In the genomic region with DNA sequence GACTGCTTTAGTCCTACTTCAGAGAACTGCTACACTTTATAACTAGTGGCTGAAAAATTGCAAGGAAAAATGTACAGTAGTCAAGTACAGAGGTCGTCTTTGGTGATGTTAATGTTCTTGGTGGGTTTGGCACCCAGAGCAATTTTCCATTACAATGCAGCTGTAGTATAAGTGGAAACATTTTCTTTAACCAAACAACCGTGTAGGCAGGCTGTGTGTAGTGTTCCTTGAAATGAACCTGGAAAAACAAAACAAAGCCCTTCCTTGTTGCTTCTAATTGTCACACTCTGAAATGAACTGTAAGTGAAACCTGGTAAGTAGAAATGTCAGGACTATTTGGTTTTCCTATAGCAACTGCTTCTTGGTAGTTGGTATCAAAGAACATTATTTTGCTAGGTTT, we compare ENCODE assay signal across 22 cellular contexts.
DNase-seq lines count a peak whose midpoint lies in the region; ATAC-seq, FAIRE-seq and TF ChIP-seq lines count a peak whose summit lies in the region.
"Had no signal": no experiment of that assay in that cellular context is flagged by ENCODE, and none has a peak within 500 bp of the region (broad histone marks: within the 10 kb centered on the region; RNA-seq: fewer than 3 reads in every experiment).

No MANE protein-coding gene starts in this region.

- in situ Hi-C loops in IMR-90 (cut with MboI; ENCODE audit: low sequenced_read_pairs): no loop called here

- H3K18ac ChIP-seq in IMR-90 (ENCODE audit: low read depth, low read length): no peak overlapping the region; the same call in 1 of the 2 replicates

- TF ChIP-seq POLR2A in IMR-90 (IDR thresholded peaks at IDR 0.05; ENCODE audit: low read depth, low read length) (no peak), endothelial cell of umbilical vein (IDR thresholded peaks at IDR 0.05; ENCODE audit: low read depth, low read length) (no peak), suprapubic skin (IDR thresholded peaks at IDR 0.05) (no peak)

- no peak for TF ChIP-seq EP300 in suprapubic skin (IDR thresholded peaks at IDR 0.05)

- H2BK20ac ChIP-seq in IMR-90 (ENCODE audit: low read depth, low read length): no peak overlapping the region

- TF ChIP-seq CTCF in IMR-90 (conservative IDR thresholded peaks at IDR 0.05; ENCODE audit: low read depth, low read length): no peak
- TF ChIP-seq CTCF in endothelial cell of umbilical vein (IDR thresholded peaks at IDR 0.05; ENCODE audit: extremely low read depth in 1 of 2, insufficient read depth in 1 of 2, low read depth in 1 of 2, low read length in 2 of 2): no peak
- no peak for TF ChIP-seq CTCF in suprapubic skin (IDR thresholded peaks at IDR 0.05)
- TF ChIP-seq CTCF in WERI-Rb-1 (IDR thresholded peaks at IDR 0.05; ENCODE audit: low read depth, low read length): no peak

- H3K23ac ChIP-seq in IMR-90 (ENCODE audit: low read depth, low read length): no peak overlapping the region

- no peak overlapping the region for H2AK9ac ChIP-seq in IMR-90 (replicated peaks; ENCODE audit: low read depth, low read length, poor library complexity)

- no peak overlapping the region for H4K91ac ChIP-seq in IMR-90 (ENCODE audit: insufficient read depth, low read depth, low read length)

- H3K56ac ChIP-seq in IMR-90 (ENCODE audit: extremely low read depth, insufficient read depth, low read length): no peak overlapping the region

- no peak overlapping the region for H2BK15ac ChIP-seq in IMR-90 (ENCODE audit: low read depth, low read length)

- DNase-seq in IMR-90 (peak; percentile 13), endothelial cell of umbilical vein (ENCODE audit: low read depth, low spot score) (peak; percentile 32), left kidney (ENCODE audit: low read depth, low spot score) (peak; percentile 59), suprapubic skin (ENCODE audit: low spot score in 2 of 2) (no peak), WERI-Rb-1 (no peak), RCC 7860 (ENCODE audit: low spot score) (no peak), Kasumi-1 (lab: John Stamatoyannopoulos, UW) (no peak)
- DNase-seq: activated T-cell treated with anti-CD3 and anti-CD28 coated beads, Interleukin-2, amount 50 U/mL, for 1 hour; amygdala; caudate nucleus; DMS 273 treated with DMSO at 0.1 percent for 48 hours; GF-D8; H9; left ventricle myocardium inferior; NCI-H69; nephron progenitor cell; OCI-M1; Right ventricle myocardium superior; testis had no signal

- H3K79me2 ChIP-seq in endothelial cell of umbilical vein (ENCODE audit: control insufficient read depth, insufficient read depth, low read length): no peaks in the 10 kb centered on the region

- H2AFZ ChIP-seq in IMR-90 (replicated peaks; ENCODE audit: low read length, poor library complexity): no peak overlapping the region
- no peak overlapping the region for H2AFZ ChIP-seq in endothelial cell of umbilical vein (ENCODE audit: low read depth, low read length)

- H3K9ac ChIP-seq in BLaER1 treated with 17β-estradiol and CSF1 and Interleukin-3, amounts not matched to agents 10 nM and 100 nM: no peak overlapping the region
- H3K9ac ChIP-seq in IMR-90 (ENCODE audit: low read depth, low read length) (no peak overlapping the region), endothelial cell of umbilical vein (replicated peaks; ENCODE audit: extremely low read depth, insufficient read depth, low read length) (no peak overlapping the region)

- no peak overlapping the region for H3K4me3 ChIP-seq in BLaER1 treated with 17β-estradiol and CSF1 and Interleukin-3, amounts not matched to agents 10 nM and 100 nM
- no peak overlapping the region for H3K4me3 ChIP-seq in IMR-90 (ENCODE audit: insufficient read depth, low read depth, low read length)
- H3K4me3 ChIP-seq in endothelial cell of umbilical vein (replicated peaks in 1 of 3; ENCODE audit: insufficient read depth in 1 of 3, low read depth in 1 of 3, low read length in 3 of 3): no peak overlapping the region
- H3K4me3 ChIP-seq in suprapubic skin: no peak overlapping the region
- no peak overlapping the region for H3K4me3 ChIP-seq in WERI-Rb-1 (ENCODE audit: low read depth, low read length)
- H3K4me3 ChIP-seq: left ventricle myocardium inferior, prostate gland, testis had no signal

- no peak overlapping the region for H3K4ac ChIP-seq in IMR-90 (ENCODE audit: low read depth, low read length)

- H3K27ac ChIP-seq in BLaER1 treated with 17β-estradiol and CSF1 and Interleukin-3, amounts not matched to agents 10 nM and 100 nM: no peak overlapping the region
- no peak overlapping the region for H3K27ac ChIP-seq in IMR-90 (ENCODE audit: insufficient read depth, low read length)
- no peak overlapping the region for H3K27ac ChIP-seq in endothelial cell of umbilical vein (ENCODE audit: insufficient read depth, low read depth, low read length)
- no peak overlapping the region for H3K27ac ChIP-seq in suprapubic skin
- no peak overlapping the region for H3K27ac ChIP-seq in WERI-Rb-1
- H3K27ac ChIP-seq: left ventricle myocardium inferior, prostate gland, testis had no signal

- no peak overlapping the region for H3K14ac ChIP-seq in IMR-90 (replicated peaks; ENCODE audit: low read depth, low read length)

- no peak overlapping the region for H4K5ac ChIP-seq in IMR-90 (ENCODE audit: low read depth, low read length)

- no peak overlapping the region for H4K8ac ChIP-seq in IMR-90 (ENCODE audit: low read depth in 2 of 2, low read length in 2 of 2)

- dilution Hi-C loops in IMR-90 (cut with HindIII; ENCODE audit: low sequenced_read_pairs, unreplicated experiment) (no loop called here), endothelial cell of umbilical vein (cut with MboI; ENCODE audit: extremely low pct_ligation_motif_present, low sequenced_read_pairs) (no loop called here)

- CTCF ChIA-PET in IMR-90 (lab: Yijun Ruan, JAX): no interaction called here
- CTCF ChIA-PET in endothelial cell of umbilical vein (lab: Charles Lee): no interaction called here

- H4K20me1 ChIP-seq in BLaER1 treated with 17β-estradiol and CSF1 and Interleukin-3, amounts not matched to agents 10 nM and 100 nM: no peaks in the 10 kb centered on the region
- no peaks in the 10 kb centered on the region for H4K20me1 ChIP-seq in IMR-90 (ENCODE audit: insufficient read depth, low read length)
- H4K20me1 ChIP-seq in endothelial cell of umbilical vein (replicated peaks; ENCODE audit: control insufficient read depth, extremely low read depth, insufficient read depth, low read length): no peaks in the 10 kb centered on the region

- H3K36me3 ChIP-seq in BLaER1 treated with 17β-estradiol and CSF1 and Interleukin-3, amounts not matched to agents 10 nM and 100 nM: no peaks in the 10 kb centered on the region
- H3K36me3 ChIP-seq in IMR-90 (ENCODE audit: control insufficient read depth, insufficient read depth, low read length) (no peaks in the 10 kb centered on the region), endothelial cell of umbilical vein (ENCODE audit: control insufficient read depth in 2 of 2, extremely low read depth in 1 of 2, insufficient read depth in 2 of 2, low read length in 2 of 2) (no peaks in the 10 kb centered on the region), suprapubic skin (no peaks in the 10 kb centered on the region), WERI-Rb-1 (no peaks in the 10 kb centered on the region)
- H3K36me3 ChIP-seq: left ventricle myocardium inferior, prostate gland had no signal

- peak overlapping the region in 8 of 11 experiments; percentile 21 to 81 (median 65); a peak in 15 of 22 replicates for H3K4me2 ChIP-seq in BLaER1 treated with 17β-estradiol and CSF1 and Interleukin-3, amounts not matched to agents 10 nM and 100 nM
- no peak overlapping the region for H3K4me2 ChIP-seq in IMR-90 (ENCODE audit: low read depth, low read length)
- H3K4me2 ChIP-seq in endothelial cell of umbilical vein (ENCODE audit: insufficient read depth, low read length): no peak overlapping the region

- no CpG with 5 or more reads among the region's 2 CpGs for WGBS in IMR-90 (ENCODE audit: extremely low coverage in 2 of 2, insufficient read length in 1 of 2), 2 experiments
- 26% methylated on average over 2 of the region's 2 CpGs for WGBS in suprapubic skin

- no peak for TF ChIP-seq RAD21 in IMR-90 (IDR thresholded peaks at IDR 0.05; ENCODE audit: low read length)

- H3K79me1 ChIP-seq in IMR-90 (ENCODE audit: low read depth in 1 of 2, low read length in 2 of 2): no peaks in the 10 kb centered on the region

- no TSS peak for BruUV-seq in IMR-90 (replicated peaks; lab: Mats Ljungman, UMichigan)
- no TSS peak for BruUV-seq in endothelial cell of umbilical vein (replicated peaks; lab: Mats Ljungman, UMichigan)

- H3K27me3 ChIP-seq in BLaER1 treated with 17β-estradiol and CSF1 and Interleukin-3, amounts not matched to agents 10 nM and 100 nM: no peaks in the 10 kb centered on the region
- no peaks in the 10 kb centered on the region for H3K27me3 ChIP-seq in IMR-90 (ENCODE audit: control insufficient read depth, insufficient read depth, low read length)
- H3K27me3 ChIP-seq in endothelial cell of umbilical vein (ENCODE audit: control insufficient read depth in 2 of 2, insufficient read depth in 2 of 2, low read length in 2 of 2): no peaks in the 10 kb centered on the region
- no peaks in the 10 kb centered on the region for H3K27me3 ChIP-seq in suprapubic skin
- no peaks in the 10 kb centered on the region for H3K27me3 ChIP-seq in WERI-Rb-1 (ENCODE audit: insufficient read depth, low read depth, severe bottlenecking)
- H3K27me3 ChIP-seq: testis had no signal

- no peak for ATAC-seq in IMR-90 (ENCODE audit: low read depth)
- ATAC-seq: activated CD4-positive, CD25-positive, alpha-beta regulatory T cell treated with anti-CD3 and anti-CD28 coated beads, Interleukin-2, amount 50 U/mL, for 24 hours had no signal

- intact Hi-C loops in IMR-90 (cut with micrococcal nuclease) (no loop called here), endothelial cell of umbilical vein (cut with micrococcal nuclease) (loop anchor here (2.0 kb wide), 1 partner anchor 40 kb away; no protein-coding TSS in a partner anchor)

- FAIRE-seq in endothelial cell of umbilical vein (lab: Jason Lieb, UNC) (no peak), RCC 7860 (lab: Jason Lieb, UNC) (no peak)

- H2BK120ac ChIP-seq in IMR-90 (ENCODE audit: low read depth, low read length): no peak overlapping the region

- peaks cover 0 to 5% (median 0%) of the 10 kb centered on the region in 11 experiments; a peak in 1 of 22 replicates for H3K9me3 ChIP-seq in BLaER1 treated with 17β-estradiol and CSF1 and Interleukin-3, amounts not matched to agents 10 nM and 100 nM (replicated peaks in 1 of 11)
- H3K9me3 ChIP-seq in IMR-90 (ENCODE audit: control insufficient read depth, insufficient read depth, low read length) (no peaks in the 10 kb centered on the region), endothelial cell of umbilical vein (replicated peaks; ENCODE audit: control insufficient read depth, insufficient read depth, low read length) (no peaks in the 10 kb centered on the region), suprapubic skin (no peaks in the 10 kb centered on the region), WERI-Rb-1 (ENCODE audit: severe bottlenecking) (no peaks in the 10 kb centered on the region)
- H3K9me3 ChIP-seq: left ventricle myocardium inferior, prostate gland, testis had no signal

- peaks cover 11 to 34% (median 27%) of the 10 kb centered on the region in 10 experiments for H3K4me1 ChIP-seq in BLaER1 treated with 17β-estradiol and CSF1 and Interleukin-3, amounts not matched to agents 10 nM and 100 nM
- H3K4me1 ChIP-seq in IMR-90 (ENCODE audit: control insufficient read depth, insufficient read depth, low read length): no peaks in the 10 kb centered on the region
- no peaks in the 10 kb centered on the region for H3K4me1 ChIP-seq in endothelial cell of umbilical vein (ENCODE audit: control insufficient read depth, extremely low read depth, insufficient read depth, low read length)
- H3K4me1 ChIP-seq in suprapubic skin: no peaks in the 10 kb centered on the region
- H3K4me1 ChIP-seq: prostate gland, testis had no signal

- H2BK5ac ChIP-seq in IMR-90 (ENCODE audit: low read depth, low read length, poor library complexity, severe bottlenecking): no peak overlapping the region

- H3K9me1 ChIP-seq in IMR-90 (ENCODE audit: insufficient read depth, low read length): no peaks in the 10 kb centered on the region
- H3K9me1 ChIP-seq in endothelial cell of umbilical vein (replicated peaks; ENCODE audit: control insufficient read depth, extremely low read depth, insufficient read depth, low read length): no peaks in the 10 kb centered on the region

- POLR2A ChIA-PET in IMR-90 (lab: Charles Lee; ENCODE audit: unreplicated experiment): no interaction called here
- POLR2A ChIA-PET in endothelial cell of umbilical vein (lab: Charles Lee): no interaction called here

- H2AK5ac ChIP-seq in IMR-90 (ENCODE audit: low read depth, low read length): no peak overlapping the region

Comparison
In these comparisons a context has a peak if more than half of its experiments do, and no peak if none do; other contexts are left out.
1. H3K4me2 ChIP-seq: peak in BLaER1 treated with 17β-estradiol and CSF1 and Interleukin-3, amounts not matched to agents 10 nM and 100 nM (8 of 11); none in IMR-90 (single experiment) and endothelial cell of umbilical vein (single experiment).
2. DNase-seq: peak in IMR-90 (single experiment), endothelial cell of umbilical vein (single experiment) and left kidney (single experiment); none in suprapubic skin (0 of 2), WERI-Rb-1 (single experiment), RCC 7860 (single experiment) and Kasumi-1 (0 of 2).